1 cellular context compared by ENCODE assay signal in genomic region chr11:92308366-92308765, GRCh38.
TF ChIP-seq lines count a peak whose summit lies in the region.

No MANE protein-coding gene starts in this region.

TF ChIP-seq in GM23338, 12 proteins besides CTCF, POLR2A, EP300 and RAD21 (continued from another document):
- TF ChIP-seq ZNF462 (CRISPR knock-in tag; IDR thresholded peaks at IDR 0.05), result no peak
- TF ChIP-seq STAT1 (IDR thresholded peaks at IDR 0.05; ENCODE audit: unreplicated experiment), result no peak
- no peak for TF ChIP-seq ZNF331 (CRISPR knock-in tag; IDR thresholded peaks at IDR 0.05; ENCODE audit: low read depth)
- TF ChIP-seq EZH2 (IDR thresholded peaks at IDR 0.05; ENCODE audit: low read depth, unreplicated experiment), result no peak
- TF ChIP-seq ETS1 (IDR thresholded peaks at IDR 0.05), result no peak
- no peak for TF ChIP-seq JUNB (IDR thresholded peaks at IDR 0.05; ENCODE audit: unreplicated experiment)
- TF ChIP-seq CREB1 (CRISPR knock-in tag; IDR thresholded peaks at IDR 0.05; ENCODE audit: low read depth), result no peak
